In the genomic region with DNA sequence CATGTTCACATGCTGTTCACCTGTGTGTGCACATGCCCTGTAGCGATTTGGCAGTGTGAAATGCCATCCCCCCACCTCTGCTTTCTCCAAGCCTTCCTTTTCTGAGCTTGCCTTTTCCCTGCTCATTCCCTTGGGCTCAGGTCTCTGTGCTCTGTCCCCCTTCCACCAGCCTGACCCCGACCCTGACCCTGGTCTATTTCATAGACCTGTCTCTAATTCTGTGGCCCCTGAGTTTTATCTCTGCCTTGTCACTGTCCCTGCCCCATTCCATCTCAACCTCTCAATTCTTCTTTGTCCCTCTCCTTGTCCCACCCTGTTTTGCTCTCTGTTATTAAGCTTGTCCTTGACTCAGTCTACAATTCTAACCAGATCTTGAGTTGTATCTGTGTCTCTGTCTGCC, we compare ENCODE assay signal across 6 cellular contexts. TPM values are rescaled to one million over a fixed set of nuclear protein-coding genes. Genes with fewer than 3 reads are reported as not detected.
A peak's percentile ranks its signal among the peaks of the same experiment; 100 is the strongest.
DNase-seq lines count a peak whose midpoint lies in the region; ATAC-seq lines count a peak whose summit lies in the region.

No MANE protein-coding gene starts in this region.

- H3K4me3 ChIP-seq in SJSA1 (peak overlapping the region; percentile 49), skeletal muscle tissue (ENCODE audit: low read length in 3 of 3) (peak overlapping the region; percentile 7 to 45 (median 32))

- H3K9ac ChIP-seq in skeletal muscle tissue (ENCODE audit: low read depth in 1 of 3, low read length in 3 of 3), result peak overlapping the region; percentile 1 to 60 (median 54)

- ATAC-seq in HG03354 (IDR thresholded peaks at IDR 0.05; ENCODE audit: poor library complexity, severe bottlenecking, unreplicated experiment), result no peak

- H3K27ac ChIP-seq in SJSA1 (peak overlapping the region; percentile 79), epithelial cell of prostate (peak overlapping the region; percentile 80), skeletal muscle tissue (ENCODE audit: low read depth, low read length) (peak overlapping the region; percentile 52)

- no peaks in the 10 kb centered on the region for H3K9me3 ChIP-seq in SJSA1 (replicated peaks)
- H3K9me3 ChIP-seq in skeletal muscle tissue (ENCODE audit: control insufficient read depth in 3 of 3, low read length in 3 of 3), result no peaks in the 10 kb centered on the region

- H3K36me3 ChIP-seq in SJSA1, result peaks cover 39% of the 10 kb centered on the region
- H3K36me3 ChIP-seq in skeletal muscle tissue (ENCODE audit: control insufficient read depth in 3 of 3, insufficient read depth in 3 of 3, low read length in 3 of 3), result peaks cover 0 to 3% (median 2%) of the 10 kb centered on the region in 3 donors

- H3K27me3 ChIP-seq in SJSA1 (replicated peaks), result no peaks in the 10 kb centered on the region
- H3K27me3 ChIP-seq in skeletal muscle tissue (ENCODE audit: control insufficient read depth in 3 of 3, insufficient read depth in 3 of 3, low read length in 3 of 3), result peaks cover 0 to 12% (median 10%) of the 10 kb centered on the region in 3 donors

- H3K4me1 ChIP-seq in SJSA1 (replicated peaks) (peaks cover 27% of the 10 kb centered on the region), skeletal muscle tissue (ENCODE audit: control insufficient read depth in 3 of 3, insufficient read depth in 3 of 3, low read length in 3 of 3) (peaks cover 7 to 15% (median 8%) of the 10 kb centered on the region in 3 donors)

- DNase-seq in SJSA1 (ENCODE audit: low read depth in 1 of 2, low spot score in 2 of 2) (no peak), epithelial cell of prostate (ENCODE audit: low read depth, low spot score) (no peak), GF-D8 (lab: John Stamatoyannopoulos, UW) (no peak), SHP77 (lab: John Stamatoyannopoulos, UW) (no peak)

RNA-seq across cellular contexts. Expression of a gene that starts 0.7 kb away (rescaled TPM):
- 7.6 and 8.1 TPM in 2 replicates for total RNA-seq in SJSA1 (2014; rRNA removed; shearing (Covaris generic))
- total RNA-seq in skeletal muscle tissue, result 5.2 TPM

RNA-seq across cellular contexts. Expression of a gene that starts 30.1 kb away (rescaled TPM):
- total RNA-seq in SJSA1 (2014; rRNA removed; shearing (Covaris generic)), result 33.2 and 35.8 TPM in 2 replicates
- 5.2 TPM for total RNA-seq in skeletal muscle tissue

RNA-seq across cellular contexts. Expression of a gene that starts 44.5 kb away (rescaled TPM):
- total RNA-seq in SJSA1 (2014; rRNA removed; shearing (Covaris generic)), result 5.8 and 10.1 TPM in 2 replicates
- under 0.01 TPM for total RNA-seq in skeletal muscle tissue

RNA-seq across cellular contexts. Expression of a gene that starts 44.6 kb away (rescaled TPM):
- 85.9 and 93.9 TPM in 2 replicates for total RNA-seq in SJSA1 (2014; rRNA removed; shearing (Covaris generic))
- total RNA-seq in skeletal muscle tissue, result 40.7 TPM
